Comparison of ENCODE assay signal across 7 cellular contexts in the genomic region with DNA sequence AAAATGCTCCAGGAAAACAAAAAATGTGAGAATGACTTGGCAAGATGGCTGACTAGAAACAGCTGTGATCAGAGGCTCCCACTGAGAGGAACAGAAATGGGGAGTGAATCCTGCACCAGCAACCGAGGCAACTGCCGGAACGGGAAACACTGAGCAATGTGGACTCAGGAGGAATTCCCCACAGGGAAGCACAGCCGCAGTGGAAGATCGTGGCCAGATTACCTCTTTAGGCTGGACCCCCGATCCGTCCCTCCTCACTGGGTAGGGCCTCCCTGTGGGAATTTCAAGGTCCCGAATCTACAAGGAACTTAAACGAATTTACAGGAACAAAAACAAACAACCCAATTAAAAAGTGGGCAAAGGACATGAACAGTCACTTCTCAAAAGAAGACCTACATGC.
"Had no signal": no experiment of that assay in that cellular context is flagged by ENCODE, and none has a peak within 500 bp of the region (broad histone marks: within the 10 kb centered on the region; RNA-seq: fewer than 3 reads in every experiment).

No MANE protein-coding gene starts in this region.

- H2AFZ ChIP-seq: GM23338 had no signal

- DNase-seq: H9, HCEC 1CT, KBM-7 had no signal

- H3K9me3 Mint-ChIP-seq: GM23338, H9 had no signal

- H3K27ac ChIP-seq: HL-60 had no signal

- H3K27ac Mint-ChIP-seq: GM23338, H9, IgD-negative memory B cell had no signal

- H3K4me3 ChIP-seq: GM23338 had no signal

- ATAC-seq: GM23338, HepG2 had no signal

- H3K4me2 ChIP-seq: GM23338 had no signal

- H3K4me3 Mint-ChIP-seq: GM23338, H9, IgD-negative memory B cell had no signal

- H3K36me3 Mint-ChIP-seq: IgD-negative memory B cell had no signal

- H3K4me1 Mint-ChIP-seq: IgD-negative memory B cell had no signal

- H3K27me3 Mint-ChIP-seq: IgD-negative memory B cell had no signal
